In the genomic region with DNA sequence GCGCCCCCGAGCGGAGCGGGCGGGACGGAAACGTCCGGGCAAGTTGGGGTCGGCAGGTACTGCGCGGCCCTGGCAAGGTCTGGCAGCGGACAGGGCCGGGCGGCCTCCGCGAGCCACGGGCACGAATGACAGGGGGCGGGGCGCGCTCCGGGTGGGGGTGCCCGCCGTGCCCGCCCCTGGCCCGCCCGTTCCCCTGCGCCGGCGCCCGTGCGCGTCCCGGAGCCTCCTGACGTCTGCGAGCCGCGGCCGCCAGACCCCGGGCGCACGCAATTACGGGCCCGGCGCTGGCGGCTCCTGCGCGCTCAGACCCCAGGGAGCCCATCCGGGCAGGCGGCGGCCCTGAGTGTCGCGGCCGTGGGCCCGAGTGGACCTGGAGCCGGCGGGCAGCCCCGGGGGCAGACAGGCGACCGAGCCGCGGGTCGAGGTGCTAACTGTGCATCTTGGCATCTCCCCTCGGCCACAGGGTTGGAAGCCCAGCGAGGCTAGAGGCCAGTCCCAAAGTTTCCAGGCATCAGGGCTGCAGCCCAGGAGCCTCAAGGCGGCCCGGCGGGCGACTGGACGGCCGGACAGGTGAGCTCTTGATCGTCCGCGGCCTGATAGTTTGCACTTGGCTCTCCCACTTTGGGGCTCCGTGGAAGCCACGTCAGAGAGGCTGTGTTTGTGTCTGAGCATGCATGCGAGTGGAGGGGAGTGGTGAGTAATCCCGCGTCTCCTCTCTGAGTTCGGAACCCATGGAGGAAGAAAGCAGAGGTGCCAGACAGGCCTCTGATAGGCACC, we compare ENCODE assay signal across 1 cellular context.
TF ChIP-seq lines count a peak whose summit lies in the region.

No MANE protein-coding gene starts in this region.

TF ChIP-seq in GM23338, 12 proteins besides CTCF, POLR2A, EP300 and RAD21 (continued from another document):
- TF ChIP-seq, protein P1, sequence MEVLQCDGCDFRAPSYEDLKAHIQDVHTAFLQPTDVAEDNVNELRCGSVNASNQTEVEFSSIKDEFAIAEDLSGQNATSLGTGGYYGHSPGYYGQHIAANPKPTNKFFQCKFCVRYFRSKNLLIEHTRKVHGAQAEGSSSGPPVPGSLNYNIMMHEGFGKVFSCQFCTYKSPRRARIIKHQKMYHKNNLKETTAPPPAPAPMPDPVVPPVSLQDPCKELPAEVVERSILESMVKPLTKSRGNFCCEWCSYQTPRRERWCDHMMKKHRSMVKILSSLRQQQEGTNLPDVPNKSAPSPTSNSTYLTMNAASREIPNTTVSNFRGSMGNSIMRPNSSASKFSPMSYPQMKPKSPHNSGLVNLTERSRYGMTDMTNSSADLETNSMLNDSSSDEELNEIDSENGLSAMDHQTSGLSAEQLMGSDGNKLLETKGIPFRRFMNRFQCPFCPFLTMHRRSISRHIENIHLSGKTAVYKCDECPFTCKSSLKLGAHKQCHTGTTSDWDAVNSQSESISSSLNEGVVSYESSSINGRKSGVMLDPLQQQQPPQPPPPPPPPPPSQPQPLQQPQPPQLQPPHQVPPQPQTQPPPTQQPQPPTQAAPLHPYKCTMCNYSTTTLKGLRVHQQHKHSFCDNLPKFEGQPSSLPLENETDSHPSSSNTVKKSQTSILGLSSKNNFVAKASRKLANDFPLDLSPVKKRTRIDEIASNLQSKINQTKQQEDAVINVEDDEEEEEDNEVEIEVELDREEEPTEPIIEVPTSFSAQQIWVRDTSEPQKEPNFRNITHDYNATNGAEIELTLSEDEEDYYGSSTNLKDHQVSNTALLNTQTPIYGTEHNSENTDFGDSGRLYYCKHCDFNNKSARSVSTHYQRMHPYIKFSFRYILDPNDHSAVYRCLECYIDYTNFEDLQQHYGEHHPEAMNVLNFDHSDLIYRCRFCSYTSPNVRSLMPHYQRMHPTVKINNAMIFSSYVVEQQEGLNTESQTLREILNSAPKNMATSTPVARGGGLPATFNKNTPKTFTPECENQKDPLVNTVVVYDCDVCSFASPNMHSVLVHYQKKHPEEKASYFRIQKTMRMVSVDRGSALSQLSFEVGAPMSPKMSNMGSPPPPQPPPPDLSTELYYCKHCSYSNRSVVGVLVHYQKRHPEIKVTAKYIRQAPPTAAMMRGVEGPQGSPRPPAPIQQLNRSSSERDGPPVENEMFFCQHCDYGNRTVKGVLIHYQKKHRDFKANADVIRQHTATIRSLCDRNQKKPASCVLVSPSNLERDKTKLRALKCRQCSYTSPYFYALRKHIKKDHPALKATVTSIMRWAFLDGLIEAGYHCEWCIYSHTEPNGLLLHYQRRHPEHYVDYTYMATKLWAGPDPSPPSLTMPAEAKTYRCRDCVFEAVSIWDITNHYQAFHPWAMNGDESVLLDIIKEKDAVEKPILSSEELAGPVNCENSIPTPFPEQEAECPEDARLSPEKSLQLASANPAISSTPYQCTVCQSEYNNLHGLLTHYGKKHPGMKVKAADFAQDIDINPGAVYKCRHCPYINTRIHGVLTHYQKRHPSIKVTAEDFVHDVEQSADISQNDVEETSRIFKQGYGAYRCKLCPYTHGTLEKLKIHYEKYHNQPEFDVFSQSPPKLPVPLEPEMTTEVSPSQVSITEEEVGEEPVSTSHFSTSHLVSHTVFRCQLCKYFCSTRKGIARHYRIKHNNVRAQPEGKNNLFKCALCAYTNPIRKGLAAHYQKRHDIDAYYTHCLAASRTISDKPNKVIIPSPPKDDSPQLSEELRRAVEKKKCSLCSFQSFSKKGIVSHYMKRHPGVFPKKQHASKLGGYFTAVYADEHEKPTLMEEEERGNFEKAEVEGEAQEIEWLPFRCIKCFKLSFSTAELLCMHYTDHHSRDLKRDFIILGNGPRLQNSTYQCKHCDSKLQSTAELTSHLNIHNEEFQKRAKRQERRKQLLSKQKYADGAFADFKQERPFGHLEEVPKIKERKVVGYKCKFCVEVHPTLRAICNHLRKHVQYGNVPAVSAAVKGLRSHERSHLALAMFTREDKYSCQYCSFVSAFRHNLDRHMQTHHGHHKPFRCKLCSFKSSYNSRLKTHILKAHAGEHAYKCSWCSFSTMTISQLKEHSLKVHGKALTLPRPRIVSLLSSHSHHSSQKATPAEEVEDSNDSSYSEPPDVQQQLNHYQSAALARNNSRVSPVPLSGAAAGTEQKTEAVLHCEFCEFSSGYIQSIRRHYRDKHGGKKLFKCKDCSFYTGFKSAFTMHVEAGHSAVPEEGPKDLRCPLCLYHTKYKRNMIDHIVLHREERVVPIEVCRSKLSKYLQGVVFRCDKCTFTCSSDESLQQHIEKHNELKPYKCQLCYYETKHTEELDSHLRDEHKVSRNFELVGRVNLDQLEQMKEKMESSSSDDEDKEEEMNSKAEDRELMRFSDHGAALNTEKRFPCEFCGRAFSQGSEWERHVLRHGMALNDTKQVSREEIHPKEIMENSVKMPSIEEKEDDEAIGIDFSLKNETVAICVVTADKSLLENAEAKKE (CRISPR knock-in tag; IDR thresholded peaks at IDR 0.05): no peak
- TF ChIP-seq POLR2AphosphoS5 (IDR thresholded peaks at IDR 0.05; ENCODE audit: low read depth): no peak
